Comparison of ENCODE assay signal across 8 cellular contexts in the genomic region with DNA sequence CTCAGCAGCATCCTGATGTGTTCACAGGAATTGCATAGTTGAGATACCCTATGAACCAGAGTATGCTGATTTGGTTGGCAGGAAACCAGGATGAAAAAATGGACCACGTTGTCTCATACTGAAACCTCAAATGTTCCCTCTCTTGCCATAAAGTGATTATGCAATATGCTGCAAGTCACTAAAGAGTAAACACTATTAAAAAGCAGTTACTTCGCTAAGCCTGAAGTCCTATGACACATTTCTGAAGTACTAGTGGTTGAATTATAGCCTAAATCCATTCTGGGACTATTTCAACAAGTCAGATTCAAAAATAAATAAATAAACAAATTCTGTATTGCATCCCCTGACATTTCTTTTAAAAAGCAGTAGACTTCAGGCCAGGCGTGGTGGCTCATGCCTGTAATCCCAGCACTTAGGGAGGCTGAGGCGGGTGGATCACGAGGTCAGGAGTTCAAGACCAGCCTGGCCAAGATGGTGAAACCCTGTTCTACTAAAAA.
DNase-seq lines count a peak whose midpoint lies in the region; ATAC-seq and TF ChIP-seq lines count a peak whose summit lies in the region.

No MANE protein-coding gene starts in this region.

- H3K4me1 Mint-ChIP-seq in activated naive CD8-positive, alpha-beta T cell treated with anti-CD3 and anti-CD28 coated beads, Interleukin-2, amount 10 ng/mL, durations not matched to agents 7 days and 5 days: peaks cover 9% of the 10 kb centered on the region
- no peaks in the 10 kb centered on the region for H3K4me1 Mint-ChIP-seq in osteocyte (ENCODE audit: unreplicated experiment)

- H3K4me3 Mint-ChIP-seq in activated naive CD8-positive, alpha-beta T cell treated with anti-CD3 and anti-CD28 coated beads, Interleukin-2, amount 10 ng/mL, durations not matched to agents 7 days and 5 days: no peak overlapping the region
- H3K4me3 Mint-ChIP-seq in osteocyte (ENCODE audit: unreplicated experiment): no peak overlapping the region

- ATAC-seq in GM19397 (IDR thresholded peaks at IDR 0.05; ENCODE audit: unreplicated experiment) (peak; percentile 72), HG03432 (IDR thresholded peaks at IDR 0.05; ENCODE audit: unreplicated experiment) (peak; percentile 90)
- peak; percentile 54 for ATAC-seq in activated naive CD8-positive, alpha-beta T cell treated with anti-CD3 and anti-CD28 coated beads, Interleukin-2, amount 10 ng/mL, durations not matched to agents 7 days and 5 days (ENCODE audit: low read depth)

- WGBS in liver: 52% methylated on average over 5 of the region's 5 CpGs
- WGBS in spleen, 5 donors: 51 to 64% (median 59%) methylated on average over 5 of the region's 5 CpGs

- DNase-seq in Ammon's horn (ENCODE audit: low spot score) (peak; percentile 53), osteocyte (ENCODE audit: extremely low spot score, unreplicated experiment) (no peak), spleen (no peak), cerebellar cortex (ENCODE audit: low spot score) (no peak)
- DNase-seq in activated naive CD8-positive, alpha-beta T cell treated with anti-CD3 and anti-CD28 coated beads, Interleukin-2, amount 10 ng/mL, durations not matched to agents 7 days and 5 days: no peak

- H3K36me3 ChIP-seq in liver (ENCODE audit: control insufficient read depth in 4 of 4, insufficient read depth in 3 of 4, low read depth in 1 of 4, low read length in 3 of 4) (no peaks in the 10 kb centered on the region), spleen (no peaks in the 10 kb centered on the region)

- H3K27ac ChIP-seq in liver (ENCODE audit: low read depth in 1 of 2, low read length in 2 of 2) (no peak overlapping the region), spleen (peak overlapping the region in 4 of 8 donors; percentile 43 to 71 (median 67))

- intact Hi-C loops in spleen (cut with DNase I; ENCODE audit: low total_unique reads): no loop called here

- H3K9me3 ChIP-seq in liver (ENCODE audit: control insufficient read depth in 4 of 4, low read length in 3 of 4): no peaks in the 10 kb centered on the region
- no peaks in the 10 kb centered on the region for H3K9me3 ChIP-seq in spleen

- H3K9ac ChIP-seq in liver (ENCODE audit: low read depth in 1 of 2, low read length in 2 of 2): peak overlapping the region in 1 of 2 donors; percentile 29

- no peak for TF ChIP-seq POLR2A in spleen (IDR thresholded peaks at IDR 0.05)

- H3K4me1 ChIP-seq in liver (ENCODE audit: control insufficient read depth in 4 of 4, insufficient read depth in 4 of 4, low read length in 3 of 4) (peaks cover 4 to 22% (median 9%) of the 10 kb centered on the region in 4 donors), spleen (peaks cover 0 to 26% (median 2%) of the 10 kb centered on the region in 6 donors)

- peak; percentile 32 to 52 for TF ChIP-seq RAD21 in liver (IDR thresholded peaks at IDR 0.05)

- no peaks in the 10 kb centered on the region for H3K9me3 Mint-ChIP-seq in activated naive CD8-positive, alpha-beta T cell treated with anti-CD3 and anti-CD28 coated beads, Interleukin-2, amount 10 ng/mL, durations not matched to agents 7 days and 5 days
- H3K9me3 Mint-ChIP-seq in osteocyte (ENCODE audit: unreplicated experiment): no peaks in the 10 kb centered on the region

- peaks cover 11% of the 10 kb centered on the region for H3K27me3 Mint-ChIP-seq in activated naive CD8-positive, alpha-beta T cell treated with anti-CD3 and anti-CD28 coated beads, Interleukin-2, amount 10 ng/mL, durations not matched to agents 7 days and 5 days
- H3K27me3 Mint-ChIP-seq in osteocyte (ENCODE audit: unreplicated experiment): no peaks in the 10 kb centered on the region

- H3K36me3 Mint-ChIP-seq in activated naive CD8-positive, alpha-beta T cell treated with anti-CD3 and anti-CD28 coated beads, Interleukin-2, amount 10 ng/mL, durations not matched to agents 7 days and 5 days: peaks cover 8% of the 10 kb centered on the region
- H3K36me3 Mint-ChIP-seq in osteocyte (ENCODE audit: unreplicated experiment): peaks cover 7% of the 10 kb centered on the region

- H3K4me3 ChIP-seq in liver (ENCODE audit: low read depth in 1 of 3, low read length in 3 of 3) (no peak overlapping the region), spleen (no peak overlapping the region)

- POLR2A ChIA-PET in activated naive CD8-positive, alpha-beta T cell treated with anti-CD3 and anti-CD28 coated beads, Interleukin-2, amount 10 ng/mL, durations not matched to agents 7 days and 5 days (lab: Charles Lee): no interaction called here

- H3K27me3 ChIP-seq in liver (ENCODE audit: control insufficient read depth in 4 of 4, insufficient read depth in 4 of 4, low read length in 3 of 4): no peaks in the 10 kb centered on the region
- no peaks in the 10 kb centered on the region for H3K27me3 ChIP-seq in spleen (replicated peaks in 1 of 7)

- no peak overlapping the region for H3K27ac Mint-ChIP-seq in activated naive CD8-positive, alpha-beta T cell treated with anti-CD3 and anti-CD28 coated beads, Interleukin-2, amount 10 ng/mL, durations not matched to agents 7 days and 5 days
- H3K27ac Mint-ChIP-seq in osteocyte (ENCODE audit: unreplicated experiment): no peak overlapping the region

- TF ChIP-seq CTCF in liver (IDR thresholded peaks at IDR 0.05; ENCODE audit: low read depth, low read length, missing input control) (no peak), osteocyte (IDR thresholded peaks at IDR 0.05) (no peak), spleen (IDR thresholded peaks at IDR 0.05 in 8 of 11, conservative IDR thresholded peaks at IDR 0.05 in 3 of 11) (no peak)

TF ChIP-seq in liver, 16 proteins besides CTCF, POLR2A, EP300 and RAD21:
- TF ChIP-seq HNF4G (IDR thresholded peaks at IDR 0.05) (no peak), JUND (IDR thresholded peaks at IDR 0.05) (peak; percentile 27 to 41), HNF4A (conservative IDR thresholded peaks at IDR 0.05) (peak; percentile 33 to 45), RXRA (IDR thresholded peaks at IDR 0.05) (peak; percentile 33 to 63), FOXA1 (IDR thresholded peaks at IDR 0.05) (no peak), YY1 (IDR thresholded peaks at IDR 0.05) (no peak), SP1 (IDR thresholded peaks at IDR 0.05) (peak; percentile 48), FOXA2 (IDR thresholded peaks at IDR 0.05) (peak; percentile 38)
- TF ChIP-seq, protein P1, sequence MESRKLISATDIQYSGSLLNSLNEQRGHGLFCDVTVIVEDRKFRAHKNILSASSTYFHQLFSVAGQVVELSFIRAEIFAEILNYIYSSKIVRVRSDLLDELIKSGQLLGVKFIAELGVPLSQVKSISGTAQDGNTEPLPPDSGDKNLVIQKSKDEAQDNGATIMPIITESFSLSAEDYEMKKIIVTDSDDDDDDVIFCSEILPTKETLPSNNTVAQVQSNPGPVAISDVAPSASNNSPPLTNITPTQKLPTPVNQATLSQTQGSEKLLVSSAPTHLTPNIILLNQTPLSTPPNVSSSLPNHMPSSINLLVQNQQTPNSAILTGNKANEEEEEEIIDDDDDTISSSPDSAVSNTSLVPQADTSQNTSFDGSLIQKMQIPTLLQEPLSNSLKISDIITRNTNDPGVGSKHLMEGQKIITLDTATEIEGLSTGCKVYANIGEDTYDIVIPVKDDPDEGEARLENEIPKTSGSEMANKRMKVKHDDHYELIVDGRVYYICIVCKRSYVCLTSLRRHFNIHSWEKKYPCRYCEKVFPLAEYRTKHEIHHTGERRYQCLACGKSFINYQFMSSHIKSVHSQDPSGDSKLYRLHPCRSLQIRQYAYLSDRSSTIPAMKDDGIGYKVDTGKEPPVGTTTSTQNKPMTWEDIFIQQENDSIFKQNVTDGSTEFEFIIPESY (IDR thresholded peaks at IDR 0.05): no peak
- TF ChIP-seq, protein P2, sequence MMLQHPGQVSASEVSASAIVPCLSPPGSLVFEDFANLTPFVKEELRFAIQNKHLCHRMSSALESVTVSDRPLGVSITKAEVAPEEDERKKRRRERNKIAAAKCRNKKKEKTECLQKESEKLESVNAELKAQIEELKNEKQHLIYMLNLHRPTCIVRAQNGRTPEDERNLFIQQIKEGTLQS (IDR thresholded peaks at IDR 0.05): peak; percentile 64
- TF ChIP-seq, protein P3, sequence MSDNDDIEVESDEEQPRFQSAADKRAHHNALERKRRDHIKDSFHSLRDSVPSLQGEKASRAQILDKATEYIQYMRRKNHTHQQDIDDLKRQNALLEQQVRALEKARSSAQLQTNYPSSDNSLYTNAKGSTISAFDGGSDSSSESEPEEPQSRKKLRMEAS (IDR thresholded peaks at IDR 0.05): peak; percentile 49
- TF ChIP-seq, protein P4, sequence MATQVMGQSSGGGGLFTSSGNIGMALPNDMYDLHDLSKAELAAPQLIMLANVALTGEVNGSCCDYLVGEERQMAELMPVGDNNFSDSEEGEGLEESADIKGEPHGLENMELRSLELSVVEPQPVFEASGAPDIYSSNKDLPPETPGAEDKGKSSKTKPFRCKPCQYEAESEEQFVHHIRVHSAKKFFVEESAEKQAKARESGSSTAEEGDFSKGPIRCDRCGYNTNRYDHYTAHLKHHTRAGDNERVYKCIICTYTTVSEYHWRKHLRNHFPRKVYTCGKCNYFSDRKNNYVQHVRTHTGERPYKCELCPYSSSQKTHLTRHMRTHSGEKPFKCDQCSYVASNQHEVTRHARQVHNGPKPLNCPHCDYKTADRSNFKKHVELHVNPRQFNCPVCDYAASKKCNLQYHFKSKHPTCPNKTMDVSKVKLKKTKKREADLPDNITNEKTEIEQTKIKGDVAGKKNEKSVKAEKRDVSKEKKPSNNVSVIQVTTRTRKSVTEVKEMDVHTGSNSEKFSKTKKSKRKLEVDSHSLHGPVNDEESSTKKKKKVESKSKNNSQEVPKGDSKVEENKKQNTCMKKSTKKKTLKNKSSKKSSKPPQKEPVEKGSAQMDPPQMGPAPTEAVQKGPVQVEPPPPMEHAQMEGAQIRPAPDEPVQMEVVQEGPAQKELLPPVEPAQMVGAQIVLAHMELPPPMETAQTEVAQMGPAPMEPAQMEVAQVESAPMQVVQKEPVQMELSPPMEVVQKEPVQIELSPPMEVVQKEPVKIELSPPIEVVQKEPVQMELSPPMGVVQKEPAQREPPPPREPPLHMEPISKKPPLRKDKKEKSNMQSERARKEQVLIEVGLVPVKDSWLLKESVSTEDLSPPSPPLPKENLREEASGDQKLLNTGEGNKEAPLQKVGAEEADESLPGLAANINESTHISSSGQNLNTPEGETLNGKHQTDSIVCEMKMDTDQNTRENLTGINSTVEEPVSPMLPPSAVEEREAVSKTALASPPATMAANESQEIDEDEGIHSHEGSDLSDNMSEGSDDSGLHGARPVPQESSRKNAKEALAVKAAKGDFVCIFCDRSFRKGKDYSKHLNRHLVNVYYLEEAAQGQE (IDR thresholded peaks at IDR 0.05): no peak
